11 cellular contexts compared by ENCODE assay signal in the genomic region with DNA sequence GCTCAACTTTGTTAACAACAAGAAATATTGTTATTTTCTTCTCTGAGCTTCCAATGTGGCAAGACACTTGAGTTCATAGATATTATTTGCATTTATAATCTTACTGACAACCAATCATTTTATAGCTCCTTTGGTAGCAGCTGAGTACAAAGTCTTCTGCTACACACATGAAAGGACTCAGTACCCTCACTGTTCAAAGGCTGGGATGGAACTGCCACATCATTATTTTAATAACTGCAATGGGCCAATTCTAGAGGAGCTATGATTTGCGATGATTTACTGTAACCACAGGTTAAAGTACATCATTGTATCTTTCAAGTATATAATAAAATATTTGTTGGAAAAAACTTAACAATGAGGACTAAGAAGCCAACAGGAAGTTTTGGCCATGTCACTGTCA. TPM values are rescaled to one million over a fixed set of nuclear protein-coding genes. Genes with fewer than 3 reads are reported as not detected.
"Had no signal": no experiment of that assay in that cellular context is flagged by ENCODE, and none has a peak within 500 bp of the region (broad histone marks: within the 10 kb centered on the region; RNA-seq: fewer than 3 reads in every experiment).

No MANE protein-coding gene starts in this region.

- H3K9me3 ChIP-seq: HAP-1 had no signal

- FAIRE-seq: H1, H54 had no signal

- ATAC-seq: GM23338, HCT116 had no signal

- H3K27ac ChIP-seq: GM23248 had no signal

- H3K36me3 ChIP-seq: HAP-1 had no signal

- DNase-seq: GM23248, GOT3, H7, H9, HCEC 1CT, HFFc6 had no signal

- H3K4me1 ChIP-seq: HAP-1 had no signal

- H3K27ac Mint-ChIP-seq: H9, HFFc6 had no signal

- H2AFZ ChIP-seq: GM23248, GM23338 had no signal

- H3K4me3 ChIP-seq: GM23248, GM23338, HAP-1 had no signal

- H3K4me2 ChIP-seq: GM23338 had no signal

- H3K9me3 Mint-ChIP-seq: GM23338, H9, HFFc6 had no signal

- H3K4me3 Mint-ChIP-seq: GM23338, H9, HFFc6 had no signal

RNA-seq across cellular contexts. Expression of a gene that starts 10.9 kb away (rescaled TPM):
- total RNA-seq: GM23248, HFFc6 had no signal
- polyA plus RNA-seq: GM23248 had no signal
